In genomic region chr9:36937951-36938350, GRCh38 we compare ENCODE assay signal across 2 cellular contexts.
TF ChIP-seq lines count a peak whose summit lies in the region.

No MANE protein-coding gene starts in this region.

TF ChIP-seq in GM23338, 12 proteins besides CTCF, POLR2A, EP300 and RAD21 (continued from another document):
- TF ChIP-seq REST (IDR thresholded peaks at IDR 0.05; ENCODE audit: unreplicated experiment): no peak
- TF ChIP-seq NANOG (IDR thresholded peaks at IDR 0.05; ENCODE audit: borderline replicate concordance): no peak
- TF ChIP-seq ZNF114 (CRISPR knock-in tag; IDR thresholded peaks at IDR 0.05): no peak
- TF ChIP-seq EZH2 (IDR thresholded peaks at IDR 0.05; ENCODE audit: low read depth, unreplicated experiment): no peak
- no peak for TF ChIP-seq POLR2AphosphoS5 (IDR thresholded peaks at IDR 0.05; ENCODE audit: low read depth)
- TF ChIP-seq EZH2phosphoT487 (IDR thresholded peaks at IDR 0.05; ENCODE audit: unreplicated experiment): no peak
TF ChIP-seq in GM23338: peak in this region for 0.

TF ChIP-seq in GM12878, 131 proteins besides CTCF, POLR2A, EP300 and RAD21 (continued from another document):
- TF ChIP-seq ZBTB40 (IDR thresholded peaks at IDR 0.05; ENCODE audit: borderline replicate concordance): no peak
- TF ChIP-seq ZNF384 (IDR thresholded peaks at IDR 0.05; ENCODE audit: borderline replicate concordance, low read depth, low read length): no peak
- TF ChIP-seq CBFB (IDR thresholded peaks at IDR 0.05; ENCODE audit: low read depth): no peak
- no peak for TF ChIP-seq TAF1 (IDR thresholded peaks at IDR 0.05; ENCODE audit: borderline replicate concordance, low read depth, low read length)
- TF ChIP-seq IRF5 (IDR thresholded peaks at IDR 0.05; ENCODE audit: borderline replicate concordance): no peak
- TF ChIP-seq ZNF207 (IDR thresholded peaks at IDR 0.05; ENCODE audit: borderline replicate concordance): no peak
- TF ChIP-seq BCLAF1 (IDR thresholded peaks at IDR 0.05): no peak
- TF ChIP-seq DPF2 (IDR thresholded peaks at IDR 0.05): no peak
- no peak for TF ChIP-seq IRF4 (IDR thresholded peaks at IDR 0.05; ENCODE audit: low read depth, low read length)
- TF ChIP-seq SRF (IDR thresholded peaks at IDR 0.05; ENCODE audit: low read depth in 2 of 2, low read length in 2 of 2): no peak
- TF ChIP-seq POLR2AphosphoS5 (IDR thresholded peaks at IDR 0.05; ENCODE audit: low read length): no peak
- no peak for TF ChIP-seq JUNB (IDR thresholded peaks at IDR 0.05)
- no peak for TF ChIP-seq GABPA (IDR thresholded peaks at IDR 0.05; ENCODE audit: low read depth)
